Comparison of ENCODE assay signal across 17 cellular contexts in the genomic region with DNA sequence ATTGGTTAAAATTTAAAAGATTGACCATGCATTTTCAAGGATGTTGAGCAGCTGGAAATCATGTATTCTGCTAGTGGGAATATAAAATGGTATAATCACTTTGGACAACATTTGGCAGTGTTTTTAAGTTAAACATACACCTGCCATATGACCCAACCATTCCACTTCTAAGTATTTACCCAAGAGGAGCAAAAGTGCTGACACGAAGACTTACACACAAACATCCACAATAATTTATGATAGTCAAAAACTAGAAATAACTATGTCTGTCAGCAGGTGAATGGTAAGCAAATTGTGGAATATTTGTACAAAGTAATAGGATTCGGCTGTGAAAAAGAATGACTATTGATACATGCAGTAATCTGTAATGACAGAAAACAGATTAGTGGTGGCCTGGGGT. TPM values are rescaled to one million over a fixed set of nuclear protein-coding genes. Genes with fewer than 3 reads are reported as not detected.
A peak's percentile ranks its signal among the peaks of the same experiment; 100 is the strongest.
DNase-seq lines count a peak whose midpoint lies in the region; ATAC-seq, FAIRE-seq and TF ChIP-seq lines count a peak whose summit lies in the region.
"Had no signal": no experiment of that assay in that cellular context is flagged by ENCODE, and none has a peak within 500 bp of the region (broad histone marks: within the 10 kb centered on the region; RNA-seq: fewer than 3 reads in every experiment).

No MANE protein-coding gene starts in this region.

- H3K9me2 ChIP-seq in GM23338 (ENCODE audit: insufficient read depth), result no peaks in the 10 kb centered on the region

- no peak overlapping the region for H3K4me3 Mint-ChIP-seq in GM23338
- H3K4me3 Mint-ChIP-seq in stimulated activated naive B cell treated with anti-CD40 and anti-IgM and Interleukin-4, amounts not matched to agents 10 μg/mL and 1 μg/mL and 100 μg/mL, for 72 hours, result no peak overlapping the region
- H3K4me3 Mint-ChIP-seq: B cell; CD4-positive, CD25-positive, alpha-beta regulatory T cell; CD8-positive, alpha-beta T cell; H9 had no signal

- BruUV-seq in GM12878 (replicated peaks; lab: Mats Ljungman, UMichigan), result TSS peak; percentile 32

- no peak for TF ChIP-seq RAD21 in A549 (conservative IDR thresholded peaks at IDR 0.05 in 1 of 2, IDR thresholded peaks at IDR 0.05 in 1 of 2)
- no peak for TF ChIP-seq RAD21 in GM12878 (IDR thresholded peaks at IDR 0.05; ENCODE audit: insufficient read depth, low read depth, low read length)

- H3K27me3 ChIP-seq in GM23338 (ENCODE audit: insufficient read depth) (no peaks in the 10 kb centered on the region), GM12878 (replicated peaks in 1 of 2; ENCODE audit: control insufficient read depth in 2 of 2, insufficient read depth in 2 of 2, low read length in 1 of 2) (no peaks in the 10 kb centered on the region)
- H3K27me3 ChIP-seq: BLaER1 had no signal

- TF ChIP-seq EP300 in A549 (IDR thresholded peaks at IDR 0.05) (no peak), GM12878 (IDR thresholded peaks at IDR 0.05; ENCODE audit: borderline replicate concordance in 1 of 2, control insufficient read depth in 1 of 2, low read depth in 2 of 2, low read length in 2 of 2) (no peak)

- peaks cover 34% of the 10 kb centered on the region for H3K36me3 Mint-ChIP-seq in GM23338 (ENCODE audit: low read depth)
- H3K36me3 Mint-ChIP-seq in stimulated activated naive B cell treated with anti-CD40 and anti-IgM and Interleukin-4, amounts not matched to agents 10 μg/mL and 1 μg/mL and 100 μg/mL, for 72 hours, result peaks cover 18 to 39% of the 10 kb centered on the region in 2 donors

- 90% methylated on average over 2 of the region's 2 CpGs for WGBS in A549 (ENCODE audit: missing lambda C conversion rate)
- WGBS in GM12878 (ENCODE audit: insufficient coverage, insufficient replicate concordance, low lambda C conversion rate, missing lambda C conversion rate), result 98% methylated on average over 2 of the region's 2 CpGs

- H3K79me2 ChIP-seq in GM23338 (replicated peaks; ENCODE audit: insufficient read depth), result no peaks in the 10 kb centered on the region
- H3K79me2 ChIP-seq in GM12878 (ENCODE audit: control insufficient read depth, insufficient read depth, low read length), result no peaks in the 10 kb centered on the region

- no peak for TF ChIP-seq CTCF in A549 (IDR thresholded peaks at IDR 0.05)
- TF ChIP-seq CTCF in GM23338 (conservative IDR thresholded peaks at IDR 0.05; ENCODE audit: low read depth in 2 of 2), result no peak
- TF ChIP-seq CTCF in GM12878 (IDR thresholded peaks at IDR 0.05 in 2 of 3, conservative IDR thresholded peaks at IDR 0.05 in 1 of 3; ENCODE audit: control insufficient read depth in 2 of 3, extremely low read depth in 1 of 3, insufficient read depth in 1 of 3, low read depth in 3 of 3, low read length in 3 of 3), result no peak

- H3K4me2 ChIP-seq in A549, result no peak overlapping the region
- H3K4me2 ChIP-seq in GM23338, result no peak overlapping the region
- H3K4me2 ChIP-seq in GM12878 (ENCODE audit: control insufficient read depth, insufficient read depth), result no peak overlapping the region
- H3K4me2 ChIP-seq: BLaER1 had no signal

- RAD21 ChIA-PET in GM12878 (lab: Charles Lee; ENCODE audit: unreplicated experiment), result no interaction called here

- H2AFZ ChIP-seq in GM23338 (no peak overlapping the region), GM12878 (ENCODE audit: control insufficient read depth, low read depth, low read length) (no peak overlapping the region)

- H3K9me3 ChIP-seq in A549 (no peaks in the 10 kb centered on the region), GM12878 (replicated peaks; ENCODE audit: control insufficient read depth, insufficient read depth, low read length) (no peaks in the 10 kb centered on the region)
- H3K9me3 ChIP-seq: BLaER1, Caco-2 had no signal

- H3K27ac Mint-ChIP-seq in GM23338, result 0 out of 2 replicates have a peak overlapping the region, but pooled peaks have one; percentile 1
- H3K27ac Mint-ChIP-seq in stimulated activated naive B cell treated with anti-CD40 and anti-IgM and Interleukin-4, amounts not matched to agents 10 μg/mL and 1 μg/mL and 100 μg/mL, for 72 hours, result peak overlapping the region; percentile 52
- H3K27ac Mint-ChIP-seq: B cell; CD4-positive, CD25-positive, alpha-beta regulatory T cell; CD8-positive, alpha-beta T cell had no signal

- ATAC-seq in A549 (no peak), GM23338 (no peak), GM12878 (no peak), GM21737 (IDR thresholded peaks at IDR 0.05; ENCODE audit: unreplicated experiment) (no peak)
- ATAC-seq in stimulated activated naive B cell treated with anti-CD40 and anti-IgM and Interleukin-4, amounts not matched to agents 10 μg/mL and 1 μg/mL and 100 μg/mL, for 72 hours (replicated peaks), result no peak
- ATAC-seq: CD8-positive, alpha-beta T cell; HCT116 had no signal

- no peaks in the 10 kb centered on the region for H3F3A ChIP-seq in GM23338 (replicated peaks; ENCODE audit: low read depth)

- peaks cover 10% of the 10 kb centered on the region for H3K4me1 Mint-ChIP-seq in GM23338
- H3K4me1 Mint-ChIP-seq in stimulated activated naive B cell treated with anti-CD40 and anti-IgM and Interleukin-4, amounts not matched to agents 10 μg/mL and 1 μg/mL and 100 μg/mL, for 72 hours, result no peaks in the 10 kb centered on the region
- H3K4me1 Mint-ChIP-seq: B cell had no signal

- intact Hi-C loops in GM12878 (cut with micrococcal nuclease; ENCODE audit: unreplicated experiment), result no loop called here

- in situ Hi-C loops in GM12878 (cut with MboI), result no loop called here

- SMC1A ChIA-PET in GM12878 (lab: Charles Lee; ENCODE audit: uncharacterized antibody, unreplicated experiment), result interaction anchor here (0.7 to 1.2 kb wide), 2 partner anchors 11 to 30 kb away, joined by 3 read pairs; no protein-coding TSS in a partner anchor

- POLR2A ChIA-PET in A549 (lab: Yijun Ruan, JAX), result no interaction called here
- POLR2A ChIA-PET in GM12878 (lab: Charles Lee), result interaction anchor here (0.6 kb wide), 1 partner anchor 86 kb away, joined by 5 read pairs; no protein-coding TSS in a partner anchor

- peaks cover 3% of the 10 kb centered on the region for H3K27me3 Mint-ChIP-seq in GM23338 (ENCODE audit: insufficient read depth, low read depth, poor library complexity)
- H3K27me3 Mint-ChIP-seq in stimulated activated naive B cell treated with anti-CD40 and anti-IgM and Interleukin-4, amounts not matched to agents 10 μg/mL and 1 μg/mL and 100 μg/mL, for 72 hours, result no peaks in the 10 kb centered on the region
- H3K27me3 Mint-ChIP-seq: B cell; CD4-positive, CD25-positive, alpha-beta regulatory T cell had no signal

- H3K36me3 ChIP-seq in GM23338 (ENCODE audit: insufficient read depth) (0 out of 2 replicates have a peak, but pooled peaks cover 3% of the 10 kb centered on the region), GM12878 (ENCODE audit: control insufficient read depth in 2 of 2, insufficient read depth in 2 of 2, low read length in 1 of 2) (peaks cover 0 to 8% of the 10 kb centered on the region in 2 experiments; a peak in 3 of 4 replicates)

- no peak for TF ChIP-seq POLR2A in A549 (IDR thresholded peaks at IDR 0.05; ENCODE audit: low read length)
- TF ChIP-seq POLR2A in GM12878 (IDR thresholded peaks at IDR 0.05; ENCODE audit: low read depth, low read length), result no peak

- no peak overlapping the region for H3K27ac ChIP-seq in A549
- H3K27ac ChIP-seq in GM23338 (ENCODE audit: low read depth), result no peak overlapping the region
- H3K27ac ChIP-seq in GM12878 (ENCODE audit: control insufficient read depth, insufficient read depth), result no peak overlapping the region
- H3K27ac ChIP-seq: BLaER1, C4-2B had no signal

- H4K20me1 ChIP-seq in GM23338 (replicated peaks; ENCODE audit: insufficient read depth), result no peaks in the 10 kb centered on the region
- H4K20me1 ChIP-seq in GM12878 (ENCODE audit: control insufficient read depth, insufficient read depth), result no peaks in the 10 kb centered on the region
- H4K20me1 ChIP-seq: BLaER1 had no signal

- H3K9me3 Mint-ChIP-seq in GM23338, result no peaks in the 10 kb centered on the region
- H3K9me3 Mint-ChIP-seq in stimulated activated naive B cell treated with anti-CD40 and anti-IgM and Interleukin-4, amounts not matched to agents 10 μg/mL and 1 μg/mL and 100 μg/mL, for 72 hours, result no peaks in the 10 kb centered on the region
- H3K9me3 Mint-ChIP-seq: CD4-positive, CD25-positive, alpha-beta regulatory T cell; CD8-positive, alpha-beta T cell; H9 had no signal

- DNase-seq in A549 (ENCODE audit: low read depth in 1 of 2, low spot score in 1 of 2) (no peak), GM23338 (ENCODE audit: low spot score) (no peak), GM12878 (ENCODE audit: low read depth, low spot score) (no peak), SKM-1 treated with dmso at 0.1 percent for 144 hours (lab: John Stamatoyannopoulos, UW; ENCODE audit: unreplicated experiment) (no peak)
- no peak for DNase-seq in stimulated activated naive B cell treated with anti-CD40 and anti-IgM and Interleukin-4, amounts not matched to agents 10 μg/mL and 1 μg/mL and 100 μg/mL, for 72 hours
- DNase-seq: Caco-2; CD4-positive, CD25-positive, alpha-beta regulatory T cell; CD8-positive, alpha-beta T cell; DMS153; DND-41; H9 had no signal

- H3K4me3 ChIP-seq in A549 (no peak overlapping the region), GM23338 (no peak overlapping the region), GM12878 (no peak overlapping the region)
- H3K4me3 ChIP-seq: BLaER1 had no signal

- CTCF ChIA-PET in A549 (lab: Yijun Ruan, JAX), result no interaction called here
- CTCF ChIA-PET in GM12878 (lab: Yijun Ruan, JAX), result interaction anchor here (2.5 kb wide), 1 partner anchor 18 kb away, joined by 8 read pairs; no protein-coding TSS in a partner anchor

- H3K4me1 ChIP-seq in A549 (no peaks in the 10 kb centered on the region), GM23338 (ENCODE audit: insufficient read depth) (peaks cover 6% of the 10 kb centered on the region), GM12878 (ENCODE audit: control insufficient read depth, insufficient read depth, low read length) (no peaks in the 10 kb centered on the region)
- H3K4me1 ChIP-seq: BLaER1, Caco-2 had no signal

- no peak for FAIRE-seq in A549 (lab: Jason Lieb, UNC)
- FAIRE-seq in GM12878 (lab: Jason Lieb, UNC), result no peak
- FAIRE-seq: GM19239 had no signal

- H3K9ac ChIP-seq in GM12878 (ENCODE audit: control insufficient read depth, insufficient read depth, low read length), result no peak overlapping the region
- H3K9ac ChIP-seq: BLaER1 had no signal

RNA-seq across cellular contexts. Expression of a gene that starts 30.7 kb away (rescaled TPM):
- polyA plus RNA-seq in A549 (2011; rRNA removed) (79.3 and 144 TPM in 2 replicates), A549 (2017; fragmentation: RNase III; extraction: RNeasy Plus Mini Kit Qiagen cat#74134 plus additional on column Dnase treatment) (93.5 to 102 TPM (median 99.2 TPM) in 3 replicates), GM23338 (2016; fragmentation: Nextera tagmentation; extraction: Ambion mirVana) (368 and 406 TPM in 2 replicates), GM12878 (2011; rRNA removed) (72.9 and 104 TPM in 2 replicates), GM12878 (2014; fragmentation: Illumina TruSeq; extraction: Trizol) (157 and 200 TPM in 2 replicates), GM12878 (2014; fragmentation: Nextera tagmentation; extraction: Ambion mirVana) (100 to 1,000 TPM; 301 to 379 TPM), GM12878 (2014; rRNA removed) (68.0 and 76.2 TPM in 2 replicates), GM12878 (2016; fragmentation: Nextera tagmentation; extraction: Ambion mirVana) (100 to 1,000 TPM; 203 to 215 TPM)
- polyA plus RNA-seq in A549 (2012; cell fraction: cytosol; rRNA removed), result 27.6 and 36.8 TPM in 2 replicates
- polyA plus RNA-seq in A549 (2012; cell fraction: nucleus; rRNA removed), result 6.0 and 10.4 TPM in 2 replicates
- polyA minus RNA-seq in A549 (2011; rRNA and poly(A)+ RNA removed), result 5.5 and 10.3 TPM in 2 replicates
- 104 and 144 TPM in 2 replicates for total RNA-seq in GM23338 (2014; rRNA removed; shearing (Covaris generic))
- 33.3 and 45.4 TPM in 2 replicates for total RNA-seq in GM12878 (2013; cell fraction: nucleolus; rRNA removed)
- total RNA-seq in GM12878 (2014; rRNA removed) (48.6 and 61.4 TPM in 2 replicates), GM12878 (2014; rRNA removed; fragmentation: Illumina TruSeq; extraction: Trizol) (137 and 155 TPM in 2 replicates), GM12878 (2021) (43.4 TPM in 2 replicates)
- 27.5 TPM for polyA plus RNA-seq in GM12878 (2011; ENCODE audit: low read depth)
- 16.4 and 19.4 TPM in 2 replicates for polyA plus RNA-seq in GM12878 (2011; cell fraction: cytosol; rRNA removed)
- 22.6 and 29.7 TPM in 2 replicates for polyA plus RNA-seq in GM12878 (2011; cell fraction: nucleus; rRNA removed)
- 50.7 and 87.7 TPM in 2 replicates for polyA plus RNA-seq in GM12878 (2012)
- 6.5 and 13.8 TPM in 2 replicates for polyA minus RNA-seq in GM12878 (2011; rRNA and poly(A)+ RNA removed)
- 4.0 and 12.9 TPM in 2 replicates for polyA minus RNA-seq in GM12878 (2011; cell fraction: cytosol; rRNA and poly(A)+ RNA removed)
- 6.9 and 14.8 TPM in 2 replicates for polyA minus RNA-seq in GM12878 (2011; cell fraction: nucleus; rRNA and poly(A)+ RNA removed)
